8 cellular contexts compared by ENCODE assay signal in the genomic region with DNA sequence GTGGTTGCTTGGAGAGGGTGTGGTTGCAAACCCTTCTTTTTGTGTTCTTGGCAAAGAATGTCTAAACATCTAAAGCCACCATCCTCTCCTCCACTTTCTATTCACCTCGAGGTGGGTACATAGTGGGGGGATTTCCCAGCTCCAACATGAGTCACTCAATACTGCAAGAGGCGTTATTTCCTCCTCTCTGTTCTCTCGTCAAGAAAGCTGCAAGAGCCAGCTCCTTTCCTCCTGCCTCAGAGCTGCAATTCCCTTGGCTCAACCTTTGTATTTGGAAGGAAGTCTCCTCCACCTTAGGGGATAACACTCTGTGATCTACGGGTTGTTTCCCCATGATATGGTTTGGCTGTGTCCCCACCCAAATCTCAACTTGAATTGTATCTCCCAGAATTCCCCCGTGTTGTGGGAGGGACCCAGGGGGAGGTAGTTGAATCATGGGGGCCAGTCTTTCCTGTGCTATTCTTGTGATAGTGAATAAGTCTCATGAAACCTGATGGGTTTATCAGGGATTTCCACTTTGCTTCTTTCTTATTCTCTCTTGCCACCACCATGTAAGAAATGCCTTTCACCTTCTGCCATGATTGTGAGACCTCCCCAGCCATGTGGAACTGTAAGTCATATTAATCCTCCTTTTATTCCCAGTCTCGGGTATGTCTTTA.
DNase-seq lines count a peak whose midpoint lies in the region; ATAC-seq lines count a peak whose summit lies in the region.

No MANE protein-coding gene starts in this region.

- H3K4me1 Mint-ChIP-seq in naive thymus-derived CD4-positive, alpha-beta T cell = peaks cover 34 to 87% (median 76%) of the 10 kb centered on the region in 7 donors

- H3K9me3 ChIP-seq in naive thymus-derived CD4-positive, alpha-beta T cell (ENCODE audit: control insufficient read depth in 2 of 3, low read length in 3 of 3) = no peaks in the 10 kb centered on the region

- no peaks in the 10 kb centered on the region for H3K9me3 Mint-ChIP-seq in naive thymus-derived CD4-positive, alpha-beta T cell

- CTCF ChIA-PET in naive thymus-derived CD4-positive, alpha-beta T cell (lab: Charles Lee) = no interaction called here

- intact Hi-C loops in naive thymus-derived CD4-positive, alpha-beta T cell (cut with micrococcal nuclease) = loop anchor here (1.0 to 5.0 kb wide), 6 partner anchors 86 to 181 kb away; a partner anchor contains a TSS

- H3K27me3 ChIP-seq in naive thymus-derived CD4-positive, alpha-beta T cell (ENCODE audit: control insufficient read depth in 2 of 2, insufficient read depth in 2 of 2, low read length in 2 of 2) = no peaks in the 10 kb centered on the region

- peaks cover 15 to 31% of the 10 kb centered on the region in 2 donors for H3K4me1 ChIP-seq in naive thymus-derived CD4-positive, alpha-beta T cell (ENCODE audit: control insufficient read depth in 2 of 2, insufficient read depth in 2 of 2, low read length in 2 of 2)

- peak overlapping the region in 7 of 10 donors; percentile 27 to 72 (median 49) for H3K4me3 Mint-ChIP-seq in naive thymus-derived CD4-positive, alpha-beta T cell

- ATAC-seq in GM18519 (IDR thresholded peaks at IDR 0.05; ENCODE audit: low FRiP score, unreplicated experiment) (peak; percentile 84), HG02973 (IDR thresholded peaks at IDR 0.05; ENCODE audit: unreplicated experiment) (peak; percentile 92)
- peak; percentile 87 for ATAC-seq in naive thymus-derived CD4-positive, alpha-beta T cell

- no peak overlapping the region for H3K27ac ChIP-seq in naive thymus-derived CD4-positive, alpha-beta T cell (ENCODE audit: low read depth, low read length)

- POLR2A ChIA-PET in naive thymus-derived CD4-positive, alpha-beta T cell (lab: Charles Lee) = interaction anchor here (0.6 to 0.7 kb wide), 2 partner anchors 17 to 126 kb away, joined by 3 read pairs; no protein-coding TSS in a partner anchor

- peaks cover 0 to 3% (median 0%) of the 10 kb centered on the region in 3 experiments for H3K36me3 ChIP-seq in naive thymus-derived CD4-positive, alpha-beta T cell (ENCODE audit: control insufficient read depth in 2 of 3, insufficient read depth in 3 of 3, low read length in 3 of 3)

- peak overlapping the region; percentile 34 to 95 (median 79) for H3K27ac Mint-ChIP-seq in naive thymus-derived CD4-positive, alpha-beta T cell

- peak; percentile 7 to 8 for DNase-seq in activated CD8-positive, alpha-beta memory T cell treated with anti-CD3 and anti-CD28 coated beads for 1 hour (ENCODE audit: extremely low read depth in 1 of 2, low read depth in 1 of 2)
- DNase-seq in naive thymus-derived CD4-positive, alpha-beta T cell = peak in 4 of 9 donors; percentile 5 to 61 (median 34)
- DNase-seq in NCI-H1694 treated with DMSO at 0.1 percent for 48 hours (lab: John Stamatoyannopoulos, UW) (no peak), hypothalamus (lab: John Stamatoyannopoulos, UW) (no peak), pons (ENCODE audit: low spot score) (no peak), inferior parietal cortex (ENCODE audit: extremely low spot score) (no peak)

- H3K4me3 ChIP-seq in naive thymus-derived CD4-positive, alpha-beta T cell (ENCODE audit: low read length) = no peak overlapping the region

- peaks cover 0 to 41% (median 18%) of the 10 kb centered on the region in 5 donors for H3K36me3 Mint-ChIP-seq in naive thymus-derived CD4-positive, alpha-beta T cell

- no peaks in the 10 kb centered on the region for H3K27me3 Mint-ChIP-seq in naive thymus-derived CD4-positive, alpha-beta T cell

Comparison
In these comparisons a context has a peak if more than half of its experiments do, and no peak if none do; other contexts are left out.
1. DNase-seq: peak in activated CD8-positive, alpha-beta memory T cell treated with anti-CD3 and anti-CD28 coated beads for 1 hour (2 of 2); none in NCI-H1694 treated with DMSO at 0.1 percent for 48 hours (single experiment), hypothalamus (0 of 51), pons (single experiment) and inferior parietal cortex (single experiment).
2. Peak in every context shown above with its lines, with median percentiles within 50 percentile points of each other: ATAC-seq.